ENCODE assay signal across 3 cellular contexts in genomic region chr10:5970527-5970926, GRCh38.
TF ChIP-seq lines count a peak whose summit lies in the region.

No MANE protein-coding gene starts in this region.

TF ChIP-seq in liver, 16 proteins besides CTCF, POLR2A, EP300 and RAD21:
- no peak for TF ChIP-seq GABPA (IDR thresholded peaks at IDR 0.05 in 1 of 2, conservative IDR thresholded peaks at IDR 0.05 in 1 of 2)
- TF ChIP-seq JUND (IDR thresholded peaks at IDR 0.05): no peak
- no peak for TF ChIP-seq SP1 (IDR thresholded peaks at IDR 0.05)
- no peak for TF ChIP-seq EGR1 (IDR thresholded peaks at IDR 0.05; ENCODE audit: low read depth in 2 of 2)

TF ChIP-seq in HepG2, 621 proteins besides CTCF, POLR2A, EP300 and RAD21 (continues in another document):
- TF ChIP-seq FUBP1 (CRISPR knock-in tag; IDR thresholded peaks at IDR 0.05; ENCODE audit: borderline replicate concordance) (no peak), ZNF567 (CRISPR knock-in tag; IDR thresholded peaks at IDR 0.05; ENCODE audit: borderline replicate concordance) (no peak), ATRX (CRISPR knock-in tag; IDR thresholded peaks at IDR 0.05; ENCODE audit: borderline replicate concordance) (no peak), ZNF318 (CRISPR knock-in tag; IDR thresholded peaks at IDR 0.05) (no peak), FOXO1 (CRISPR knock-in tag; IDR thresholded peaks at IDR 0.05) (no peak), U2AF1 (optimal IDR thresholded peaks at IDR 0.05; ENCODE audit: low read depth, low read length) (no peak), HMG20B (CRISPR knock-in tag; conservative IDR thresholded peaks at IDR 0.05) (no peak), CREB1 (IDR thresholded peaks at IDR 0.05) (no peak), CREB1 (CRISPR knock-in tag; IDR thresholded peaks at IDR 0.05) (no peak), AHR (CRISPR knock-in tag; IDR thresholded peaks at IDR 0.05) (no peak), ZNF432 (CRISPR knock-in tag; IDR thresholded peaks at IDR 0.05; ENCODE audit: borderline replicate concordance) (no peak), DMAP1 (CRISPR knock-in tag; IDR thresholded peaks at IDR 0.05) (no peak), ZSCAN21 (CRISPR knock-in tag; IDR thresholded peaks at IDR 0.05; ENCODE audit: borderline replicate concordance) (no peak), CEBPG (CRISPR knock-in tag; IDR thresholded peaks at IDR 0.05) (no peak), ZNF772 (CRISPR knock-in tag; IDR thresholded peaks at IDR 0.05) (no peak), PATZ1 (CRISPR knock-in tag; IDR thresholded peaks at IDR 0.05) (no peak), ZBTB7A (CRISPR knock-in tag; IDR thresholded peaks at IDR 0.05) (no peak), MAFK (conservative IDR thresholded peaks at IDR 0.05 in 1 of 2, IDR thresholded peaks at IDR 0.05 in 1 of 2; ENCODE audit: low read length in 2 of 2) (no peak)

TF ChIP-seq in GM12878, 131 proteins besides CTCF, POLR2A, EP300 and RAD21:
- no peak for TF ChIP-seq ZNF384 (IDR thresholded peaks at IDR 0.05; ENCODE audit: borderline replicate concordance, low read depth, low read length)
- no peak for TF ChIP-seq IKZF1 (conservative IDR thresholded peaks at IDR 0.05)
- no peak for TF ChIP-seq ZNF687 (IDR thresholded peaks at IDR 0.05)
- no peak for TF ChIP-seq RAD51 (IDR thresholded peaks at IDR 0.05)
- no peak for TF ChIP-seq RELB (IDR thresholded peaks at IDR 0.05; ENCODE audit: low read depth)
- no peak for TF ChIP-seq JUNB (IDR thresholded peaks at IDR 0.05)
- no peak for TF ChIP-seq NFYA (IDR thresholded peaks at IDR 0.05; ENCODE audit: borderline replicate concordance, low read depth, low read length)
- no peak for TF ChIP-seq STAT3 (IDR thresholded peaks at IDR 0.05; ENCODE audit: low read depth, low read length)
- TF ChIP-seq RUNX3 (IDR thresholded peaks at IDR 0.05; ENCODE audit: low read length): no peak
- no peak for TF ChIP-seq SMAD1 (IDR thresholded peaks at IDR 0.05; ENCODE audit: low read depth, partially characterized antibody)
TF ChIP-seq in GM12878: peak in this region for 0.
